Comparison of ENCODE assay signal across 1 cellular context in the genomic region with DNA sequence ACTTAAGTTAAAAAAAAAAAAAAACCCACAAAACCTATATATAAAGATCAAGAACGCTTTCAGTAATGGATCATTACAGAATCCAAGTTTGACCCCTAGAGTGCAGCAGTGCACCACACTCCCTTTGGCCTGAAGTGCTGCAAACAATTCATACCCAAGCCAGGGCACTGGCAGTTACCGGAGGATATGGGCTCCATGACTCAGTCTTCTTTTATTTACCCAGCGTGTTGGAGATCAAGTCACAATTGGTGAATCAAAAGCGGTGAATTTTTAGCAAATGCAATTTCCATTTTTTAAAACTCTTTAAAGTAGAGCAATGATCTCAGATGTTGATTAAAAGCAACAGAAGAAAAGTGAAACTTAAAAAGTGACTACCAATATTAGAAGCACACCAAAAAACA.
TF ChIP-seq lines count a peak whose summit lies in the region.

No MANE protein-coding gene starts in this region.

TF ChIP-seq in HEK293, 187 proteins besides CTCF, POLR2A, EP300 and RAD21 (continued from another document):
- TF ChIP-seq, protein P1, sequence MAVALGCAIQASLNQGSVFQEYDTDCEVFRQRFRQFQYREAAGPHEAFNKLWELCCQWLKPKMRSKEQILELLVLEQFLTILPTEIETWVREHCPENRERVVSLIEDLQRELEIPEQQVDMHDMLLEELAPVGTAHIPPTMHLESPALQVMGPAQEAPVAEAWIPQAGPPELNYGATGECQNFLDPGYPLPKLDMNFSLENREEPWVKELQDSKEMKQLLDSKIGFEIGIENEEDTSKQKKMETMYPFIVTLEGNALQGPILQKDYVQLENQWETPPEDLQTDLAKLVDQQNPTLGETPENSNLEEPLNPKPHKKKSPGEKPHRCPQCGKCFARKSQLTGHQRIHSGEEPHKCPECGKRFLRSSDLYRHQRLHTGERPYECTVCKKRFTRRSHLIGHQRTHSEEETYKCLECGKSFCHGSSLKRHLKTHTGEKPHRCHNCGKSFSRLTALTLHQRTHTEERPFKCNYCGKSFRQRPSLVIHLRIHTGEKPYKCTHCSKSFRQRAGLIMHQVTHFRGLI (tag by site-specific recombination; IDR thresholded peaks at IDR 0.05) = no peak
- TF ChIP-seq ZNF768 (tag by site-specific recombination; IDR thresholded peaks at IDR 0.05) = no peak
- TF ChIP-seq ZBTB20 (tag by site-specific recombination; IDR thresholded peaks at IDR 0.05) = 0 out of 2 replicates have a peak, but pooled peaks have one; percentile 31
TF ChIP-seq in HEK293: peak in this region for 6.
